9 cellular contexts compared by ENCODE assay signal in the genomic region with DNA sequence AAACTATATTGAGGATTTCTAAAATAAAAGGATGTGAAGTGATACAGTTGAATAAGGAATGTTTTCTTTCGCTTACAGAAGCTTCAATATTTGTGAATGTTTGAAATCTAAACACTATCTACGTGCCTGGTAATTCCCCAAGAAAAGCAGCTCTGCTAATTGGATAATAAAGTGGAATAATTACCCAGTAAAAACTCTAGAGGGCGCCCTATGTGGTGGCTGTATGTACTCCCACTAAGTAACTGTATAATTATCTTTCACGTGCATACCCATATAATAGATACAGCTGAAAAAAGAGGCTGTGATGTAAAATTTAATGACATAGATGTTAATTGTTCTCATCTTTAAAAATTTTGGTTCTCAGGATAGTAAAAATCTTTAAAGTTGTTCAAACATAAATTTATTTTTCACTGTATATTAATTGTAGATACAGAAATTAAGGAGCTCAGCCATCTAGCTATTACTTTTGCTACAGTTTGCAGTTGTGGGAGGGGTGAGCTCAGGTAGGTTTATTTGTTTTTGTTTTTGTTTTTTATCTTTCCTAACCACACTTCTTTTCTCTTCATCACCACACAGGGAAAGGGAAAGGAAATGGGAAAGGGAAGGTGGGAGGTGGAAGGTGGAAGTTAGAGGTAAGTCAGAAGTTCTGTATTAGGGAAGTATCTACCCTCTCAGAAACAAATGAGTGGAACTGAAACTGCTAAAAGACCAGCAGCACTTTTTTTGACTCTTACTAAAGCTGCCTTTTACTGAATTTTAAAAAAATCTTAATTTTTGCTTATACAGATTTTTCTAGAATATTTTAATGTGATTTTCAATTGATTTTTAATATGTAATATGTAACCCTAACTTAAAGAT.
A peak's percentile ranks its signal among the peaks of the same experiment; 100 is the strongest.
DNase-seq lines count a peak whose midpoint lies in the region; ATAC-seq, FAIRE-seq and TF ChIP-seq lines count a peak whose summit lies in the region.
"Had no signal": no experiment of that assay in that cellular context is flagged by ENCODE, and none has a peak within 500 bp of the region (broad histone marks: within the 10 kb centered on the region; RNA-seq: fewer than 3 reads in every experiment).

No MANE protein-coding gene starts in this region.

- under 1% methylated on average over 4 of the region's 4 CpGs for WGBS in HepG2 (ENCODE audit: low lambda C conversion rate)
- 8 to 10% methylated on average over 4 of the region's 4 CpGs for WGBS in aorta, 2 donors

- CTCF ChIA-PET in HepG2 (lab: Yijun Ruan, JAX; ENCODE audit: low intra/inter-chr PET ratio, low total read pairs): no interaction called here

- POLR2A ChIA-PET in HepG2 (lab: Yijun Ruan, JAX): no interaction called here

- no peaks in the 10 kb centered on the region for H3K9me2 ChIP-seq in Karpas-422 (replicated peaks; ENCODE audit: insufficient read depth, low read length)

- intact Hi-C loops in HepG2 (cut with micrococcal nuclease; ENCODE audit: unreplicated experiment) (no loop called here), aorta (cut with DNase I) (no loop called here)

- no peaks in the 10 kb centered on the region for H3K9me3 Mint-ChIP-seq in activated T-cell treated with anti-CD3 and anti-CD28 coated beads, Interleukin-2, amount 50 U/mL, for 24 hours

- H3K9ac ChIP-seq in Karpas-422 (ENCODE audit: low read length) (no peak overlapping the region), HepG2 (ENCODE audit: insufficient read depth, low read depth, low read length) (no peak overlapping the region)

- no peaks in the 10 kb centered on the region for H3K27me3 ChIP-seq in Karpas-422 (ENCODE audit: low read length)
- H3K27me3 ChIP-seq in HepG2 (ENCODE audit: control insufficient read depth in 1 of 2, insufficient read depth in 2 of 2, low read length in 2 of 2): no peaks in the 10 kb centered on the region
- H3K27me3 ChIP-seq in aorta (ENCODE audit: control insufficient read depth in 1 of 2, insufficient read depth in 2 of 2, low read length in 1 of 2): no peaks in the 10 kb centered on the region

- ATAC-seq in GM21423 (IDR thresholded peaks at IDR 0.05; ENCODE audit: unreplicated experiment) (peak; percentile 69), HepG2 (no peak), aorta (ENCODE audit: low FRiP score) (no peak)

- BruUV-seq in HepG2 (replicated peaks; lab: Mats Ljungman, UMichigan): no TSS peak

- H3K4me3 ChIP-seq in Karpas-422 (ENCODE audit: low read length) (no peak overlapping the region), HepG2 (replicated peaks in 1 of 3; ENCODE audit: insufficient read depth in 1 of 3, low read depth in 2 of 3, low read length in 3 of 3) (no peak overlapping the region), aorta (ENCODE audit: low read length in 2 of 2) (no peak overlapping the region)

- no peak overlapping the region for H3K27ac Mint-ChIP-seq in activated T-cell treated with anti-CD3 and anti-CD28 coated beads, Interleukin-2, amount 50 U/mL, for 24 hours
- H3K27ac Mint-ChIP-seq: naive B cell had no signal

- no peaks in the 10 kb centered on the region for H4K20me1 ChIP-seq in Karpas-422 (ENCODE audit: insufficient read depth, low read depth, low read length)
- H4K20me1 ChIP-seq in HepG2 (ENCODE audit: insufficient read depth, low read length): no peaks in the 10 kb centered on the region

- DNase-seq in DMS 273 (lab: John Stamatoyannopoulos, UW; ENCODE audit: unreplicated experiment) (peak; percentile 67), Karpas-422 (peak; percentile 83), HepG2 (ENCODE audit: low spot score) (peak; percentile 0), nucleus accumbens (lab: John Stamatoyannopoulos, UW) (no peak), aorta (no peak)
- DNase-seq in activated T-cell treated with anti-CD3 and anti-CD28 coated beads, Interleukin-2, amount 50 U/mL, for 24 hours: no peak
- DNase-seq: naive B cell had no signal

- H3K27me3 Mint-ChIP-seq in activated T-cell treated with anti-CD3 and anti-CD28 coated beads, Interleukin-2, amount 50 U/mL, for 24 hours: peaks cover 9% of the 10 kb centered on the region
- H3K27me3 Mint-ChIP-seq: naive B cell had no signal

- no peaks in the 10 kb centered on the region for H3K4me1 Mint-ChIP-seq in activated T-cell treated with anti-CD3 and anti-CD28 coated beads, Interleukin-2, amount 50 U/mL, for 24 hours (ENCODE audit: low read depth)

- FAIRE-seq in HepG2 (lab: Jason Lieb, UNC): no peak

- no peak for TF ChIP-seq RAD21 in HepG2 (CRISPR knock-in tag; IDR thresholded peaks at IDR 0.05)

- no peak overlapping the region for H3K4me3 Mint-ChIP-seq in activated T-cell treated with anti-CD3 and anti-CD28 coated beads, Interleukin-2, amount 50 U/mL, for 24 hours

- H3K79me2 ChIP-seq in Karpas-422 (ENCODE audit: low read length) (no peaks in the 10 kb centered on the region), HepG2 (ENCODE audit: insufficient read depth, low read length) (no peaks in the 10 kb centered on the region)

- no peak overlapping the region for H2AFZ ChIP-seq in Karpas-422 (ENCODE audit: low read length)
- no peak overlapping the region for H2AFZ ChIP-seq in HepG2 (ENCODE audit: low read length)

- TF ChIP-seq EP300 in HepG2 (IDR thresholded peaks at IDR 0.05; ENCODE audit: low read depth in 2 of 2, low read length in 2 of 2): no peak
- no peak for TF ChIP-seq EP300 in HepG2 (CRISPR knock-in tag; IDR thresholded peaks at IDR 0.05; ENCODE audit: borderline replicate concordance)

- in situ Hi-C loops in HepG2 (cut with HindIII; ENCODE audit: extremely low pct_ligation_motif_present, low pct_unique_long_range_greater_than_20kb): no loop called here

- no peaks in the 10 kb centered on the region for H3K36me3 Mint-ChIP-seq in activated T-cell treated with anti-CD3 and anti-CD28 coated beads, Interleukin-2, amount 50 U/mL, for 24 hours (ENCODE audit: low read depth)
- H3K36me3 Mint-ChIP-seq: naive B cell had no signal

- peak; percentile 78 for TF ChIP-seq CTCF in VCaP (conservative IDR thresholded peaks at IDR 0.05)
- 0 out of 2 replicates have a peak, but pooled peaks have one; percentile 5 for TF ChIP-seq CTCF in HepG2 (CRISPR knock-in tag; IDR thresholded peaks at IDR 0.05)

- H3K36me3 ChIP-seq in Karpas-422 (ENCODE audit: insufficient read depth, low read length) (no peaks in the 10 kb centered on the region), HepG2 (replicated peaks in 1 of 2; ENCODE audit: control insufficient read depth in 1 of 2, insufficient read depth in 2 of 2, low read length in 2 of 2) (no peaks in the 10 kb centered on the region), aorta (ENCODE audit: control insufficient read depth in 1 of 2, insufficient read depth in 2 of 2, low read length in 1 of 2) (no peaks in the 10 kb centered on the region)

- TF ChIP-seq POLR2A in HepG2 (IDR thresholded peaks at IDR 0.05; ENCODE audit: insufficient read depth in 1 of 2, low read depth in 2 of 2, low read length in 2 of 2): no peak

- H3K27ac ChIP-seq in Karpas-422 (ENCODE audit: low read length): peak overlapping the region; percentile 81
- no peak overlapping the region for H3K27ac ChIP-seq in VCaP
- H3K27ac ChIP-seq in HepG2 (ENCODE audit: extremely low read length, insufficient read depth, low read length): no peak overlapping the region
- no peak overlapping the region for H3K27ac ChIP-seq in aorta (ENCODE audit: low read depth in 1 of 2, low read length in 2 of 2)

- H3K4me2 ChIP-seq in Karpas-422 (ENCODE audit: low read depth, low read length, poor library complexity, severe bottlenecking) (peak overlapping the region; percentile 41), HepG2 (ENCODE audit: low read depth, low read length) (no peak overlapping the region)

- no peaks in the 10 kb centered on the region; the same call in none of the 2 replicates for H3K9me3 ChIP-seq in Karpas-422 (ENCODE audit: low read length)
- H3K9me3 ChIP-seq in HepG2 (ENCODE audit: low read length): no peaks in the 10 kb centered on the region
- H3K9me3 ChIP-seq in aorta (ENCODE audit: control insufficient read depth, low read length): no peaks in the 10 kb centered on the region

- peaks cover 21% of the 10 kb centered on the region for H3K4me1 ChIP-seq in Karpas-422 (ENCODE audit: low read length)
- H3K4me1 ChIP-seq in HepG2 (ENCODE audit: insufficient read depth, low read length): no peaks in the 10 kb centered on the region
- H3K4me1 ChIP-seq in aorta (ENCODE audit: control insufficient read depth in 1 of 2, insufficient read depth in 2 of 2, low read length in 2 of 2): no peaks in the 10 kb centered on the region

TF ChIP-seq in HepG2, 621 proteins besides CTCF, POLR2A, EP300 and RAD21 (continues in another document):
- TF ChIP-seq ZNF749 (CRISPR knock-in tag; IDR thresholded peaks at IDR 0.05; ENCODE audit: borderline replicate concordance) (no peak), CEBPB (IDR thresholded peaks at IDR 0.05; ENCODE audit: borderline replicate concordance, low read depth, low read length) (no peak), ZNF703 (CRISPR knock-in tag; IDR thresholded peaks at IDR 0.05; ENCODE audit: borderline replicate concordance) (no peak), ZNF33B (CRISPR knock-in tag; IDR thresholded peaks at IDR 0.05) (no peak), NFKBIZ (CRISPR knock-in tag; IDR thresholded peaks at IDR 0.05) (no peak), TCF7 (IDR thresholded peaks at IDR 0.05; ENCODE audit: low read depth) (no peak), CAMTA2 (CRISPR knock-in tag; IDR thresholded peaks at IDR 0.05; ENCODE audit: borderline replicate concordance) (no peak), U2AF2 (IDR thresholded peaks at IDR 0.05; ENCODE audit: low read depth, low read length) (no peak)
- TF ChIP-seq, protein P1, sequence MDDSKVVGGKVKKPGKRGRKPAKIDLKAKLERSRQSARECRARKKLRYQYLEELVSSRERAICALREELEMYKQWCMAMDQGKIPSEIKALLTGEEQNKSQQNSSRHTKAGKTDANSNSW (CRISPR knock-in tag; IDR thresholded peaks at IDR 0.05; ENCODE audit: borderline replicate concordance): no peak
- TF ChIP-seq, protein P2, sequence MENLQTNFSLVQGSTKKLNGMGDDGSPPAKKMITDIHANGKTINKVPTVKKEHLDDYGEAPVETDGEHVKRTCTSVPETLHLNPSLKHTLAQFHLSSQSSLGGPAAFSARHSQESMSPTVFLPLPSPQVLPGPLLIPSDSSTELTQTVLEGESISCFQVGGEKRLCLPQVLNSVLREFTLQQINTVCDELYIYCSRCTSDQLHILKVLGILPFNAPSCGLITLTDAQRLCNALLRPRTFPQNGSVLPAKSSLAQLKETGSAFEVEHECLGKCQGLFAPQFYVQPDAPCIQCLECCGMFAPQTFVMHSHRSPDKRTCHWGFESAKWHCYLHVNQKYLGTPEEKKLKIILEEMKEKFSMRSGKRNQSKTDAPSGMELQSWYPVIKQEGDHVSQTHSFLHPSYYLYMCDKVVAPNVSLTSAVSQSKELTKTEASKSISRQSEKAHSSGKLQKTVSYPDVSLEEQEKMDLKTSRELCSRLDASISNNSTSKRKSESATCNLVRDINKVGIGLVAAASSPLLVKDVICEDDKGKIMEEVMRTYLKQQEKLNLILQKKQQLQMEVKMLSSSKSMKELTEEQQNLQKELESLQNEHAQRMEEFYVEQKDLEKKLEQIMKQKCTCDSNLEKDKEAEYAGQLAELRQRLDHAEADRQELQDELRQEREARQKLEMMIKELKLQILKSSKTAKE (CRISPR knock-in tag; IDR thresholded peaks at IDR 0.05; ENCODE audit: borderline replicate concordance): no peak

Comparison
In these comparisons a context has a peak if more than half of its experiments do, and no peak if none do; other contexts are left out.
1. DNase-seq: peak in DMS 273 (single experiment), Karpas-422 (single experiment) and HepG2 (single experiment); none in nucleus accumbens (0 of 56), aorta (0 of 2) and activated T-cell treated with anti-CD3 and anti-CD28 coated beads, Interleukin-2, amount 50 U/mL, for 24 hours (single experiment).